Comparison of ENCODE assay signal across 13 cellular contexts in the genomic region with DNA sequence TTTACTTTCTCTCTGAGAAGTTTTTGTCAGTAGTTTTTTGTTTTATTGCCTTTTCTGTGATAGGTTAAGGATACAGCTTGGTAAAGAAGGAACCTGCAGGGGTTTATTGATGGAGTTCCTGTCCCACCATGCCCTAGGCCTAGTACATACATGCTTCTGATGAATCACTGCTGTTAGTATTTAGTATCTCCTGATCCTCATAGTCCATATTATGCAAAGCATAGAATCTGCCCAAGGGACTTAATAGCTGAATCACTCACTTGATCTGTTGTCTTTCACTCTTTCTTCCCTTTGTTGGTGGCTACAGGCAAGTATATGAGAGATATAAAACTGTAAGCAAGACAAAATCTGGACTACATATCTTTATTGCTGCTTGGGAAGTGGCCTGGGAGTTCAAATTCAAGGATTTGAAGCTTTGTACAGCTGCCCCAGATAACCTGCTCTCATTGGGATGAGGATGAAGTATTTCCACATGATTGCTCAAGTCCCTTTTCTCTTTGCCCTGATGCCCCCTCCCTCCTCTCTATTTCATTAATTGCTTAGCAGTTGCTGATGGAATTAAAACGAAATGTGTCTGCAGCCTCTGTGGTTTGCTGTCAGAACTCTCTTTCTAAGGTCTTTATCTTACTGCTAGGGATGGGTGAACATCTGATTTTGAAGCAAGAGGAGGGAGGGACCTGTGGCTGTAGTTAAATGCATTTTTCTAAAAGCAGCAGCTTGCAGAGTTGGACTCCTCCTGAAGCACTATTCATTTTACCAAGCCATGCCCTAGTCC.
DNase-seq lines count a peak whose midpoint lies in the region; ATAC-seq and TF ChIP-seq lines count a peak whose summit lies in the region.
"Had no signal": no experiment of that assay in that cellular context is flagged by ENCODE, and none has a peak within 500 bp of the region (broad histone marks: within the 10 kb centered on the region; RNA-seq: fewer than 3 reads in every experiment).

No MANE protein-coding gene starts in this region.

- peaks cover 0 to 16% of the 10 kb centered on the region in 2 donors for H3K36me3 Mint-ChIP-seq in activated T-cell treated with anti-CD3 and anti-CD28 coated beads, Interleukin-2, amount 50 U/mL, for 72 hours (ENCODE audit: insufficient read depth in 2 of 2)
- peaks cover 5% of the 10 kb centered on the region for H3K36me3 Mint-ChIP-seq in stimulated activated naive CD8-positive, alpha-beta T cell treated with anti-CD3 and anti-CD28 coated beads, Interleukin-15, Interleukin-2, amounts not matched to agents 100 ng/mL and 50 ng/mL, for 24 hours (ENCODE audit: low read depth)

- H3K9me3 Mint-ChIP-seq in activated T-cell treated with anti-CD3 and anti-CD28 coated beads, Interleukin-2, amount 50 U/mL, for 72 hours = no peaks in the 10 kb centered on the region
- no peaks in the 10 kb centered on the region for H3K9me3 Mint-ChIP-seq in stimulated activated naive CD8-positive, alpha-beta T cell treated with anti-CD3 and anti-CD28 coated beads, Interleukin-15, Interleukin-2, amounts not matched to agents 100 ng/mL and 50 ng/mL, for 24 hours

- no peak for DNase-seq in activated T-cell treated with anti-CD3 and anti-CD28 coated beads, Interleukin-2, amount 50 U/mL, for 72 hours
- DNase-seq in activated T-cell treated with anti-CD3 and anti-CD28 coated beads for 4 hours (no peak), fibroblast of villous mesenchyme (ENCODE audit: low read depth) (peak; percentile 56), HuH-7 (ENCODE audit: low spot score) (no peak)
- DNase-seq: kidney, NCI-H187 had no signal

- no peak overlapping the region for H3K4me3 Mint-ChIP-seq in activated T-cell treated with anti-CD3 and anti-CD28 coated beads, Interleukin-2, amount 50 U/mL, for 72 hours
- H3K4me3 Mint-ChIP-seq in stimulated activated naive CD8-positive, alpha-beta T cell treated with anti-CD3 and anti-CD28 coated beads, Interleukin-15, Interleukin-2, amounts not matched to agents 100 ng/mL and 50 ng/mL, for 24 hours = no peak overlapping the region

- ATAC-seq in activated T-cell treated with anti-CD3 and anti-CD28 coated beads, Interleukin-2, amount 50 U/mL, for 72 hours (replicated peaks in 1 of 2) = peak in 1 of 2 donors; percentile 35
- ATAC-seq in HG02973 (IDR thresholded peaks at IDR 0.05; ENCODE audit: unreplicated experiment) (no peak), GM21723 (IDR thresholded peaks at IDR 0.05; ENCODE audit: unreplicated experiment) (no peak)

- peak overlapping the region; percentile 20 for H3K27ac Mint-ChIP-seq in activated T-cell treated with anti-CD3 and anti-CD28 coated beads, Interleukin-2, amount 50 U/mL, for 72 hours
- H3K27ac Mint-ChIP-seq in stimulated activated naive CD8-positive, alpha-beta T cell treated with anti-CD3 and anti-CD28 coated beads, Interleukin-15, Interleukin-2, amounts not matched to agents 100 ng/mL and 50 ng/mL, for 24 hours = peak overlapping the region; percentile 24

- TF ChIP-seq CTCF in VCaP (conservative IDR thresholded peaks at IDR 0.05) = no peak
- no peak for TF ChIP-seq CTCF in fibroblast of villous mesenchyme (IDR thresholded peaks at IDR 0.05; ENCODE audit: insufficient read depth, low read depth, low read length)

- H3K27ac ChIP-seq in VCaP = peak overlapping the region; percentile 18; the same call in 1 of the 2 replicates
- H3K27ac ChIP-seq: ascending aorta, C4-2B, suprapubic skin had no signal

- H3K4me3 ChIP-seq in fibroblast of villous mesenchyme (ENCODE audit: low read depth, low read length) = no peak overlapping the region
- H3K4me3 ChIP-seq: ascending aorta, suprapubic skin had no signal

- no peaks in the 10 kb centered on the region for H3K27me3 Mint-ChIP-seq in activated T-cell treated with anti-CD3 and anti-CD28 coated beads, Interleukin-2, amount 50 U/mL, for 72 hours (ENCODE audit: low read depth)
- H3K27me3 Mint-ChIP-seq in stimulated activated naive CD8-positive, alpha-beta T cell treated with anti-CD3 and anti-CD28 coated beads, Interleukin-15, Interleukin-2, amounts not matched to agents 100 ng/mL and 50 ng/mL, for 24 hours = no peaks in the 10 kb centered on the region

- H3K4me1 Mint-ChIP-seq in activated T-cell treated with anti-CD3 and anti-CD28 coated beads, Interleukin-2, amount 50 U/mL, for 72 hours (ENCODE audit: low read depth) = peaks cover 40% of the 10 kb centered on the region
- peaks cover 50% of the 10 kb centered on the region for H3K4me1 Mint-ChIP-seq in stimulated activated naive CD8-positive, alpha-beta T cell treated with anti-CD3 and anti-CD28 coated beads, Interleukin-15, Interleukin-2, amounts not matched to agents 100 ng/mL and 50 ng/mL, for 24 hours (ENCODE audit: low read depth)
